Comparison of ENCODE assay signal across 16 cellular contexts in the genomic region with DNA sequence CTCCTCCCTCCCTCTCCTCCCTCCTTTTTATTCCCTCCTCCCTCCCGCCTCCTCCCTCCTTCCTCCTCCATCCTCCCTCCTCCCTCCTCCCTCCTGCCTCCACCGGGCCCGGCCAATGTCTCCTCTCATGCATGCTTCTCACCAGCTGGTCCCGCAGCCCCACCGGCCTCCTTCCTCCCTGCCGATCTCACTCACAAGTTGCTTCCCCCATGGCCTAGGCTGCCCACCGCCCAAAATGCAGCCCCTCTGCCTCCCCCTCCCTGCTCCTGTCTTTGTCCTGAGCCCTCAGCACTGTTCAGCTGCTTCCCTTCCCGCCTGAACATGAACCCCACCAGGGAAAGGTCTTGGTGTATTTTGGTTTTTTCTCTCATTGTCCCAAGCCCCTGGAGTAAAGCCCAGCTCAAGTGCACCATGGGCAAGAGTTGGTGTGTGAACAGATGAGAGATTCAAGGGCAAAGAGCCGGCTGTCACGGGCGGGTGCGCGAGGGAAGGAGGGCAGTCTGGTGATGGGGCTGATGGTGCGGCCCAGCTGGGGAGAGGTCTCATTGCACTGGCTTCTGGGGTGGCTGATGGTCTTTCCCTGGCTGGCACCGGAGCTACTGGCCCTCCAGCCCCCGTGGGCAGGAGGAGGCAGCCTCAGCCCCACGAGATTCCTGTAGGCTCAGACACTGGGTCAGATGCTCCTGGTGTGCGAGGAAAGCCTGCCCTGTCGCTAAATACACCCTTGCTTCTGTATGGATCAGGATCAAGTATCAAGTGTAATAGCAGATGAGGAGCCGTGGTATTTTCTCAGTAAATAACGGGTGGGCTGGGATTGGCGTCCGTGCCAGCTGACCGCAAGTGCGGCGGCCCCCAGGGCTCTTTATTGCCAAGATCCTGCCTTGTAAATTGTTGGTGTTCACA.
A peak's percentile ranks its signal among the peaks of the same experiment; 100 is the strongest.
DNase-seq lines count a peak whose midpoint lies in the region; ATAC-seq and TF ChIP-seq lines count a peak whose summit lies in the region.
"Had no signal": no experiment of that assay in that cellular context is flagged by ENCODE, and none has a peak within 500 bp of the region (broad histone marks: within the 10 kb centered on the region; RNA-seq: fewer than 3 reads in every experiment).

No MANE protein-coding gene starts in this region.

- H4K91ac ChIP-seq in neuronal stem cell (ENCODE audit: low read depth, low read length, poor library complexity) = no peak overlapping the region

- H2AFZ ChIP-seq in neuronal stem cell (ENCODE audit: low read length) = no peak overlapping the region

- H2AK5ac ChIP-seq in neuronal stem cell (ENCODE audit: low read depth, low read length) = peak overlapping the region; percentile 19

- H3K27ac ChIP-seq in neuronal stem cell (replicated peaks; ENCODE audit: low read length) = no peak overlapping the region
- no peak overlapping the region for H3K27ac ChIP-seq in brain microvascular endothelial cell
- H3K27ac ChIP-seq in lower lobe of right lung = no peak overlapping the region
- H3K27ac ChIP-seq: A549 had no signal

- H3K23ac ChIP-seq in neuronal stem cell (ENCODE audit: low read depth, low read length, poor library complexity) = no peak overlapping the region

- no peak for ATAC-seq in GM21737 (IDR thresholded peaks at IDR 0.05; ENCODE audit: unreplicated experiment)
- no peak for ATAC-seq in lower lobe of right lung
- ATAC-seq: A549; CD8-positive, alpha-beta T cell; GM12878 had no signal

- no peak overlapping the region for H3K14ac ChIP-seq in neuronal stem cell (ENCODE audit: low read length)

- H3K4me2 ChIP-seq in neuronal stem cell (ENCODE audit: insufficient read depth, low read length, poor library complexity, severe bottlenecking) = no peak overlapping the region
- H3K4me2 ChIP-seq: A549 had no signal

- H2BK15ac ChIP-seq in neuronal stem cell (ENCODE audit: low read length) = no peak overlapping the region

- H3K36me3 ChIP-seq in H7 (replicated peaks; ENCODE audit: control insufficient read depth, insufficient read depth, low read length) (no peaks in the 10 kb centered on the region), neuronal stem cell (replicated peaks in 1 of 2; ENCODE audit: control insufficient read depth in 2 of 2, insufficient read depth in 2 of 2, low read length in 2 of 2) (no peaks in the 10 kb centered on the region), brain microvascular endothelial cell (replicated peaks) (no peaks in the 10 kb centered on the region), lower lobe of right lung (no peaks in the 10 kb centered on the region)
- H3K36me3 ChIP-seq: BE2C had no signal

- H3K27me3 ChIP-seq in H7 (ENCODE audit: control insufficient read depth, insufficient read depth, low read length) = no peaks in the 10 kb centered on the region; the same call in none of the 2 replicates
- peaks cover 0 to 3% (median 0%) of the 10 kb centered on the region in 3 experiments for H3K27me3 ChIP-seq in neuronal stem cell (ENCODE audit: control insufficient read depth in 3 of 3, insufficient read depth in 3 of 3, low read depth in 1 of 3, low read length in 3 of 3)
- no peaks in the 10 kb centered on the region for H3K27me3 ChIP-seq in brain microvascular endothelial cell (replicated peaks)
- H3K27me3 ChIP-seq in lower lobe of right lung (ENCODE audit: low read depth) = peaks cover 8% of the 10 kb centered on the region

- H3K18ac ChIP-seq in neuronal stem cell (ENCODE audit: low read length) = peak overlapping the region; percentile 84

- no peak overlapping the region for H2BK5ac ChIP-seq in neuronal stem cell (ENCODE audit: low read length)

- in situ Hi-C loops in brain microvascular endothelial cell (cut with HindIII; ENCODE audit: low pct_ligation_motif_present, low sequenced_read_pairs) = no loop called here

- H3K9me3 ChIP-seq in neuronal stem cell (replicated peaks in 1 of 2; ENCODE audit: control insufficient read depth in 2 of 2, insufficient read depth in 1 of 2, low read depth in 1 of 2, low read length in 2 of 2) = no peaks in the 10 kb centered on the region
- no peaks in the 10 kb centered on the region for H3K9me3 ChIP-seq in lower lobe of right lung
- H3K9me3 ChIP-seq: A549, BE2C had no signal

- TF ChIP-seq CTCF in brain microvascular endothelial cell (IDR thresholded peaks at IDR 0.05; ENCODE audit: low read depth, low read length, missing control alignments) = no peak
- no peak for TF ChIP-seq CTCF in lower lobe of right lung (IDR thresholded peaks at IDR 0.05)

- DNase-seq in H7 = peak; percentile 14
- DNase-seq in left kidney (ENCODE audit: low read depth, low spot score) = peak; percentile 56
- DNase-seq in neuronal stem cell (ENCODE audit: low spot score) = no peak
- no peak for DNase-seq in brain microvascular endothelial cell
- no peak for DNase-seq in lower lobe of right lung
- DNase-seq in DMS53 treated with DMSO at 0.1 percent for 48 hours (lab: John Stamatoyannopoulos, UW; ENCODE audit: unreplicated experiment) = no peak
- DNase-seq: BE2C, COR-L47, DMS53, GOT3, HCEC 1CT, HFFc6 had no signal

- no peaks in the 10 kb centered on the region for H3K79me1 ChIP-seq in neuronal stem cell (ENCODE audit: low read depth, low read length)

- no peak overlapping the region for H2BK120ac ChIP-seq in neuronal stem cell (ENCODE audit: low read depth, low read length)

- intact Hi-C loops in lower lobe of right lung (cut with DNase I) = no loop called here

- no peak overlapping the region for H3K4ac ChIP-seq in neuronal stem cell (ENCODE audit: low read length)

- H3K9ac ChIP-seq in neuronal stem cell (ENCODE audit: low read depth, low read length, poor library complexity) = no peak overlapping the region

- peak overlapping the region; percentile 66 for H2BK12ac ChIP-seq in neuronal stem cell (ENCODE audit: low read length)

- H3K4me1 ChIP-seq in neuronal stem cell (ENCODE audit: control insufficient read depth in 2 of 2, insufficient read depth in 1 of 2, low read depth in 1 of 2, low read length in 2 of 2) = peaks cover 0 to 8% of the 10 kb centered on the region in 2 donors
- H3K4me1 ChIP-seq in lower lobe of right lung = no peaks in the 10 kb centered on the region
- H3K4me1 ChIP-seq: A549, BE2C had no signal

- H3K4me3 ChIP-seq in H7 (ENCODE audit: insufficient read depth, low read depth, low read length) = no peak overlapping the region
- H3K4me3 ChIP-seq in neuronal stem cell (ENCODE audit: low read length in 2 of 2) = no peak overlapping the region
- H3K4me3 ChIP-seq in brain microvascular endothelial cell (ENCODE audit: low read depth, low read length) = no peak overlapping the region
- no peak overlapping the region for H3K4me3 ChIP-seq in lower lobe of right lung
- H3K4me3 ChIP-seq: A549, GM12878 had no signal

- H4K8ac ChIP-seq in neuronal stem cell (ENCODE audit: low read depth, low read length) = no peak overlapping the region

- WGBS in neuronal stem cell (ENCODE audit: extremely low coverage in 2 of 2, insufficient read length in 2 of 2, insufficient replicate concordance in 1 of 2), 2 donors = 86% methylated on average over 1 of the region's 26 CpGs; no CpG with 5 or more reads in 1 of the 2 donors

Comparison
In these comparisons a context has a peak if more than half of its experiments do, and no peak if none do; other contexts are left out.
1. DNase-seq: peak in H7 (single experiment) and left kidney (single experiment); none in neuronal stem cell (single experiment), brain microvascular endothelial cell (single experiment), lower lobe of right lung (single experiment) and DMS53 treated with DMSO at 0.1 percent for 48 hours (single experiment).